Comparison of ENCODE assay signal across 16 cellular contexts in the genomic region with DNA sequence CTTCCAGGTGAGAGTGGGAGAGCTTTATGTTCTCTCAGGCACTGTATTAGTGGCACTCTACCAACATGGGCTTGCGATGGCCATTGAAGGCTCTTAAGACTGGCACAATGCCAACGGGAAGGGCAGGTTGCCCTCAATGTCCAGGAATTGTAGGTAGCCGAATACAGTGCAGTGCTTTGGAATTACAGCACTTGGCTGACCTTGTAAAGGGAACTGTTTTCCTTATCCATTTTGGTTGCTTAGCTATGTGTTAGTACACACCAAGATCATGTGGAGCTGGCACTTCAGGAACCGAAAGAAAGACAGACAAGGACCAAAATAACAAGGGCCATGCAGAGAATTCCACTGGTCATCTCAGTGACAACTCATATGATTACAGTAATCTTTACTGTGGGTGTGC.
DNase-seq lines count a peak whose midpoint lies in the region; ATAC-seq, FAIRE-seq and TF ChIP-seq lines count a peak whose summit lies in the region.
"Had no signal": no experiment of that assay in that cellular context is flagged by ENCODE, and none has a peak within 500 bp of the region (broad histone marks: within the 10 kb centered on the region; RNA-seq: fewer than 3 reads in every experiment).

No MANE protein-coding gene starts in this region.

- H3K9me3 ChIP-seq in lower lobe of right lung (no peaks in the 10 kb centered on the region), small intestine (ENCODE audit: control insufficient read depth, low read depth) (no peaks in the 10 kb centered on the region)

- H3K27ac ChIP-seq in coronary artery = peak overlapping the region; percentile 28 to 31
- H3K27ac ChIP-seq in lower lobe of right lung = no peak overlapping the region
- H3K27ac ChIP-seq in small intestine (ENCODE audit: low read depth in 1 of 2, low read length in 1 of 2) = peak overlapping the region in 1 of 2 donors; percentile 24

- peaks cover 6% of the 10 kb centered on the region; the same call in 1 of the 2 replicates for H3K9me3 Mint-ChIP-seq in HFFc6
- H3K9me3 Mint-ChIP-seq: activated T-helper 1 cell treated with anti-CD3 and anti-CD28 coated beads, Interleukin-12 subunit alpha, Interleukin-12 subunit beta, Interleukin-2, Interleukin-4 antibody, amounts not matched to agents 30 ng/mL and 10 ng/mL and 1 ng/mL, durations not matched to agents 14 hours and 24 hours and 36 hours; stimulated activated naive B cell treated with anti-CD40 and anti-IgM and Interleukin-4, amounts not matched to agents 10 μg/mL and 1 μg/mL and 100 μg/mL, for 72 hours had no signal

- DNase-seq in NCI-H69 (lab: John Stamatoyannopoulos, UW) (peak; percentile 22), coronary artery (ENCODE audit: low spot score) (no peak), lower lobe of right lung (no peak), small intestine (peak; percentile 69), HFFc6 (no peak), DMS 273 treated with DMSO at 0.1 percent for 48 hours (lab: John Stamatoyannopoulos, UW) (no peak)
- DNase-seq: activated CD4-positive, alpha-beta T cell treated with anti-CD3 and anti-CD28 coated beads, Interleukin-2, amount 50 U/mL, for 4 hours; dermis blood vessel endothelial cell; NCI-H1436; NCI-H774; stimulated activated naive B cell treated with anti-CD40 and anti-IgM and Interleukin-4, amounts not matched to agents 10 μg/mL and 1 μg/mL and 100 μg/mL, for 72 hours; T1000 had no signal

- H3K36me3 ChIP-seq in lower lobe of right lung = no peaks in the 10 kb centered on the region
- H3K36me3 ChIP-seq in small intestine (ENCODE audit: control insufficient read depth in 2 of 2, insufficient read depth in 2 of 2, low read length in 2 of 2) = no peaks in the 10 kb centered on the region

- H3K4me1 ChIP-seq in lower lobe of right lung = peaks cover 10% of the 10 kb centered on the region
- H3K4me1 ChIP-seq in small intestine (ENCODE audit: control insufficient read depth in 2 of 2, insufficient read depth in 1 of 2, low read depth in 1 of 2, low read length in 1 of 2) = peaks cover 9 to 14% of the 10 kb centered on the region in 2 donors

- H3K4me3 Mint-ChIP-seq in HFFc6 = no peak overlapping the region
- H3K4me3 Mint-ChIP-seq: activated T-helper 1 cell treated with anti-CD3 and anti-CD28 coated beads, Interleukin-12 subunit alpha, Interleukin-12 subunit beta, Interleukin-2, Interleukin-4 antibody, amounts not matched to agents 30 ng/mL and 10 ng/mL and 1 ng/mL, durations not matched to agents 14 hours and 24 hours and 36 hours; stimulated activated naive B cell treated with anti-CD40 and anti-IgM and Interleukin-4, amounts not matched to agents 10 μg/mL and 1 μg/mL and 100 μg/mL, for 72 hours had no signal

- peaks cover 49% of the 10 kb centered on the region for H3K4me1 Mint-ChIP-seq in HFFc6 (ENCODE audit: low read depth)
- H3K4me1 Mint-ChIP-seq: stimulated activated naive B cell treated with anti-CD40 and anti-IgM and Interleukin-4, amounts not matched to agents 10 μg/mL and 1 μg/mL and 100 μg/mL, for 72 hours had no signal

- TF ChIP-seq CTCF in coronary artery (IDR thresholded peaks at IDR 0.05) = no peak
- no peak for TF ChIP-seq CTCF in lower lobe of right lung (IDR thresholded peaks at IDR 0.05)
- TF ChIP-seq CTCF in HFFc6 (IDR thresholded peaks at IDR 0.05) = no peak

- intact Hi-C loops in lower lobe of right lung (cut with DNase I) = no loop called here

- no peak for FAIRE-seq in small intestine (lab: Jason Lieb, UNC)
- FAIRE-seq: G401.6, GM19239 had no signal

- no peaks in the 10 kb centered on the region for H3K27me3 ChIP-seq in lower lobe of right lung (ENCODE audit: low read depth)
- no peaks in the 10 kb centered on the region for H3K27me3 ChIP-seq in small intestine (ENCODE audit: control insufficient read depth in 2 of 2, insufficient read depth in 2 of 2, low read length in 2 of 2)

- no peak overlapping the region for H3K27ac Mint-ChIP-seq in HFFc6
- H3K27ac Mint-ChIP-seq: activated T-helper 1 cell treated with anti-CD3 and anti-CD28 coated beads, Interleukin-12 subunit alpha, Interleukin-12 subunit beta, Interleukin-2, Interleukin-4 antibody, amounts not matched to agents 30 ng/mL and 10 ng/mL and 1 ng/mL, durations not matched to agents 14 hours and 24 hours and 36 hours; stimulated activated naive B cell treated with anti-CD40 and anti-IgM and Interleukin-4, amounts not matched to agents 10 μg/mL and 1 μg/mL and 100 μg/mL, for 72 hours had no signal

- H3K36me3 Mint-ChIP-seq in HFFc6 (ENCODE audit: low read depth) = peaks cover 6% of the 10 kb centered on the region

- 17 to 30% (median 20%) methylated on average over 4 of the region's 4 CpGs for WGBS in small intestine, 3 donors

- ATAC-seq in lower lobe of right lung = peak; percentile 72 to 88
- no peak for ATAC-seq in GM18861 (IDR thresholded peaks at IDR 0.05; ENCODE audit: unreplicated experiment)
- ATAC-seq: stimulated activated naive B cell treated with anti-CD40 and anti-IgM and Interleukin-4, amounts not matched to agents 10 μg/mL and 1 μg/mL and 100 μg/mL, for 72 hours had no signal

- H3K4me3 ChIP-seq in coronary artery (no peak overlapping the region), lower lobe of right lung (no peak overlapping the region), small intestine (ENCODE audit: low read depth in 1 of 2, low read length in 2 of 2) (no peak overlapping the region)

- H3K27me3 Mint-ChIP-seq in HFFc6 (ENCODE audit: insufficient read depth) = no peaks in the 10 kb centered on the region

Comparison
In these comparisons a context has a peak if more than half of its experiments do, and no peak if none do; other contexts are left out.
1. DNase-seq: peak in NCI-H69 (single experiment) and small intestine (single experiment); none in coronary artery (single experiment), lower lobe of right lung (single experiment), HFFc6 (single experiment) and DMS 273 treated with DMSO at 0.1 percent for 48 hours (single experiment).